ENCODE assay signal across 20 cellular contexts in genomic region chr2:230829293-230829692, GRCh38.
"Had no signal": no experiment of that assay in that cellular context is flagged by ENCODE, and none has a peak within 500 bp of the region (broad histone marks: within the 10 kb centered on the region; RNA-seq: fewer than 3 reads in every experiment).

No MANE protein-coding gene starts in this region.

- H3K9me3 ChIP-seq: prostate gland, right atrium auricular region, SK-N-SH had no signal

- H3K4me2 ChIP-seq: hepatocyte, SK-N-SH had no signal

- H3K4me3 ChIP-seq: hepatocyte, prostate gland had no signal

- FAIRE-seq: islet of Langerhans, TTC549 had no signal

- H3K36me3 Mint-ChIP-seq: brain had no signal

- H3K36me3 ChIP-seq: prostate gland, right atrium auricular region, stomach had no signal

- H3K9me3 Mint-ChIP-seq: activated T-helper 2 cell treated with anti-CD3 and anti-CD28 coated beads, Interferon-gamma antibody, Interleukin-2, Interleukin-4, amounts not matched to agents 10 μg/mL and 5 μg/mL and 100 μg/mL, durations not matched to agents 14 hours and 24 hours and 36 hours; T-helper 2 cell treated with Interferon-gamma antibody and Interleukin-4, amounts not matched to agents 5 μg/mL and 100 μg/mL, for 36 hours had no signal

- H3K27ac Mint-ChIP-seq: activated T-helper 2 cell treated with anti-CD3 and anti-CD28 coated beads, Interferon-gamma antibody, Interleukin-2, Interleukin-4, amounts not matched to agents 10 μg/mL and 5 μg/mL and 100 μg/mL, durations not matched to agents 14 hours and 24 hours and 36 hours; brain; endodermal cell; T-helper 2 cell treated with Interferon-gamma antibody and Interleukin-4, amounts not matched to agents 5 μg/mL and 100 μg/mL, for 36 hours had no signal

- H3K4me3 Mint-ChIP-seq: brain, endodermal cell, neural crest cell had no signal

- H3K79me2 ChIP-seq: hepatocyte had no signal

- H3K27me3 ChIP-seq: hepatocyte had no signal

- DNase-seq: activated CD4-positive, alpha-beta T cell treated with anti-CD3 and anti-CD28 coated beads for 4 hours; anterior cingulate cortex; caudate nucleus; dorsolateral prefrontal cortex; endodermal cell; foreskin fibroblast; left cardiac atrium; SK-N-SH; stomach; trophoblast cell had no signal

- H3K27ac ChIP-seq: dorsolateral prefrontal cortex, epithelial cell of prostate, hepatocyte, prostate gland, right atrium auricular region, stomach had no signal

- H3K9ac ChIP-seq: SK-N-SH had no signal

- H2AFZ ChIP-seq: hepatocyte had no signal
